1 cellular context compared by ENCODE assay signal in the genomic region with DNA sequence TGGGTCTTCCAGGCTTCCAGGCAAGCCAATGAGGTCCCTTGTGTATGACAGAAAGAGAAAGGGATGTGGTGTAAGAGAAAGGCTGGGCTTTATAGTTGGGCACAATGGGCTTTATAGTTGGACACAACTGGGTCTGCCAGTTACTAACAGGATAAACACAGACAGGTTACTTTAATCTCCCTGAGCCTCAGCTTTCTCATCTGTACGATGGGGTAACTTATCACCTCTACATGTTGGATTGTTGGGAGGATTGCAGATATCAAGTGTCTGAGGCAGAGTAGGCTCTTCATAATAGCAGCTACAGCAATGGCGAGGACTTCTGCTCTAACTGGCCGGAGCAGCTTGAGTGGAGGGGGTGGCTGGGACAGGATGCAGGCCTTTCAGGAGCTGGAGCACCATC.
TF ChIP-seq lines count a peak whose summit lies in the region.

No MANE protein-coding gene starts in this region.

TF ChIP-seq in HepG2, 621 proteins besides CTCF, POLR2A, EP300 and RAD21:
- TF ChIP-seq ZMYM3 (CRISPR knock-in tag; IDR thresholded peaks at IDR 0.05), result peak; percentile 34; the same call in 1 of the 2 replicates
- TF ChIP-seq ZNF605 (CRISPR knock-in tag; IDR thresholded peaks at IDR 0.05), result 0 out of 2 replicates have a peak, but pooled peaks have one; percentile 43
- TF ChIP-seq PHF8 (CRISPR knock-in tag; IDR thresholded peaks at IDR 0.05), result no peak
- TF ChIP-seq ZNF629 (CRISPR knock-in tag; conservative IDR thresholded peaks at IDR 0.05), result peak; percentile 93
- TF ChIP-seq HMG20B (CRISPR knock-in tag; conservative IDR thresholded peaks at IDR 0.05), result no peak
TF ChIP-seq in HepG2: peak in this region for 3.
